In genomic region chr14:58426819-58427288, GRCh38 we compare ENCODE assay signal across 8 cellular contexts. TPM values are rescaled to one million over a fixed set of nuclear protein-coding genes. Genes with fewer than 3 reads are reported as not detected.
A peak's percentile ranks its signal among the peaks of the same experiment; 100 is the strongest.
DNase-seq lines count a peak whose midpoint lies in the region; ATAC-seq and TF ChIP-seq lines count a peak whose summit lies in the region.

No MANE protein-coding gene starts in this region.

- intact Hi-C loops in heart left ventricle (cut with DNase I) = no loop called here
- intact Hi-C loops in posterior cingulate gyrus (cut with DNase I) = loop anchor here (2.0 to 5.0 kb wide), 2 partner anchors 128 to 180 kb away; partner anchors contain the start of gene ARID4A

- peaks cover 29% of the 10 kb centered on the region for H3K4me1 ChIP-seq in Loucy (ENCODE audit: insufficient read depth, low read length, poor library complexity, severe bottlenecking)
- H3K4me1 ChIP-seq in SJSA1 (replicated peaks) = peaks cover 15% of the 10 kb centered on the region
- H3K4me1 ChIP-seq in heart left ventricle = peaks cover 0 to 26% (median 23%) of the 10 kb centered on the region in 12 donors

- H4K20me1 ChIP-seq in Loucy (ENCODE audit: insufficient read depth, low read length, poor library complexity, severe bottlenecking) = peaks cover 18% of the 10 kb centered on the region

- 0 to 1% (median 0%) methylated on average over 16 to 31 of the region's 31 CpGs for WGBS in heart left ventricle, 4 donors

- TF ChIP-seq CTCF in Loucy (conservative IDR thresholded peaks at IDR 0.05; ENCODE audit: low read length) = no peak
- TF ChIP-seq CTCF in heart left ventricle (IDR thresholded peaks at IDR 0.05) = no peak

- H3F3A ChIP-seq in Loucy (ENCODE audit: low read depth) = no peaks in the 10 kb centered on the region

- H3K9me2 ChIP-seq in Loucy (replicated peaks; ENCODE audit: low read depth, low read length) = no peaks in the 10 kb centered on the region

- peak overlapping the region; percentile 92 for H3K9ac ChIP-seq in Loucy (ENCODE audit: low read depth, low read length, poor library complexity, severe bottlenecking)

- peak overlapping the region; percentile 98 for H2AFZ ChIP-seq in Loucy (ENCODE audit: low read length)

- H3K4me3 ChIP-seq in Loucy (ENCODE audit: low read length, poor library complexity, severe bottlenecking) = peak overlapping the region; percentile 84
- peak overlapping the region; percentile 59 for H3K4me3 ChIP-seq in SJSA1
- H3K4me3 ChIP-seq in heart left ventricle = peak overlapping the region; percentile 64 to 93 (median 79)

- ATAC-seq in GM21576 (IDR thresholded peaks at IDR 0.05; ENCODE audit: unreplicated experiment) = peak; percentile 30
- peak; percentile 63 to 86 (median 82) for ATAC-seq in heart left ventricle

- DNase-seq in DMS 273 (lab: John Stamatoyannopoulos, UW; ENCODE audit: unreplicated experiment) (peak; percentile 84), SJSA1 (ENCODE audit: low read depth in 1 of 2, low spot score in 2 of 2) (peak in 1 of 2 experiments; percentile 60), heart left ventricle (peak; percentile 58 to 80 (median 67)), posterior cingulate gyrus (peak; percentile 44 to 93 (median 64)), ureter (ENCODE audit: low spot score) (peak; percentile 61)
- peak; percentile 54 for DNase-seq in activated naive CD4-positive, alpha-beta T cell treated with anti-CD3 and anti-CD28 coated beads, Interleukin-2, amount 50 U/mL, for 16 hours

- TF ChIP-seq POLR2A in heart left ventricle (IDR thresholded peaks at IDR 0.05) = no peak

- H3K27ac ChIP-seq in SJSA1 = peak overlapping the region; percentile 99
- peak overlapping the region; percentile 84 to 98 (median 92) for H3K27ac ChIP-seq in heart left ventricle

- H3K79me2 ChIP-seq in Loucy (ENCODE audit: insufficient read depth, low read length) = peaks cover 70% of the 10 kb centered on the region

- H3K36me3 ChIP-seq in Loucy (ENCODE audit: insufficient read depth, low read length) (peaks cover 4% of the 10 kb centered on the region; the same call in 1 of the 2 replicates), SJSA1 (peaks cover 29% of the 10 kb centered on the region), heart left ventricle (peaks cover 0 to 44% (median 33%) of the 10 kb centered on the region in 9 donors)

- H3K9me3 ChIP-seq in Loucy (ENCODE audit: insufficient read depth, low read depth, low read length) (no peaks in the 10 kb centered on the region), SJSA1 (replicated peaks) (no peaks in the 10 kb centered on the region), heart left ventricle (no peaks in the 10 kb centered on the region)

- no peaks in the 10 kb centered on the region for H3K27me3 ChIP-seq in Loucy (ENCODE audit: insufficient read depth, low read length, poor library complexity, severe bottlenecking)
- H3K27me3 ChIP-seq in SJSA1 (replicated peaks) = no peaks in the 10 kb centered on the region
- no peaks in the 10 kb centered on the region for H3K27me3 ChIP-seq in heart left ventricle

- H3K4me2 ChIP-seq in Loucy (ENCODE audit: low read depth, low read length, poor library complexity, severe bottlenecking) = peak overlapping the region; percentile 68

RNA-seq across cellular contexts. Expression of gene TIMM9, which starts 0.5 kb away (rescaled TPM):
- total RNA-seq in SJSA1 (2014; rRNA removed; shearing (Covaris generic)) = 7.4 and 50.4 TPM in 2 replicates
- 10 to 100 TPM; 24.7 to 66.9 (median 30.3) TPM for total RNA-seq in heart left ventricle
- 10 to 100 TPM; 29.7 to 75.5 TPM for polyA plus RNA-seq in heart left ventricle
- 39.4 TPM for total RNA-seq in ureter

RNA-seq across cellular contexts. Expression of gene KIAA0586, which starts 0.7 kb away (rescaled TPM):
- 19.1 and 41.9 TPM in 2 replicates for total RNA-seq in SJSA1 (2014; rRNA removed; shearing (Covaris generic))
- 10 to 100 TPM in 8 of 9 donors, 1 to 10 TPM in 1; 9.8 to 19.7 (median 14.3) TPM for total RNA-seq in heart left ventricle
- polyA plus RNA-seq in heart left ventricle = 1 to 10 TPM; 5.9 to 6.0 TPM
- 21.7 TPM for total RNA-seq in ureter

RNA-seq across cellular contexts. Expression of gene TOMM20L, which starts 31.1 kb away (rescaled TPM):
- not detected in 2 replicates for total RNA-seq in SJSA1 (2014; rRNA removed; shearing (Covaris generic))
- total RNA-seq in heart left ventricle (not detected), ureter (not detected)
- polyA plus RNA-seq in heart left ventricle = not detected
